Comparison of ENCODE assay signal across 30 cellular contexts in the genomic region with DNA sequence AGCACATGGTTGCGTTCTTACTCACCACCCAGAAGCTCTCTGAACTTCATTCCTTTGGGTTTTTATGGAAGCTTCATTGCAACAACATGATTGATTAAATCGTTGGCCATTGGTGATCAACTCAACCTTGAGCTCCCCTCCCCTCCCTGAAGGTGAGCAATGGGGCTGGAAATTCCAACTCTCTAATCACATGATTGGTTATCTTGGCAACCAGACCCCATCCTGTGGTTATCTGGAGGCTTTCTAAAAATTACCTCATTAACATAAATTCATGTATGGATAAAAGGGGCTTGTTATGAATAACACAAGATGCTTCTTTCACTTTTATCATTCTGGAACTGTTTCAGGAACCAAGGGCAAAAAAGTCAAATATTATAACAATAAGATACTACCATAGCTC. TPM values are rescaled to one million over a fixed set of nuclear protein-coding genes. Genes with fewer than 3 reads are reported as not detected.
"Had no signal": no experiment of that assay in that cellular context is flagged by ENCODE, and none has a peak within 500 bp of the region (broad histone marks: within the 10 kb centered on the region; RNA-seq: fewer than 3 reads in every experiment).

No MANE protein-coding gene starts in this region.

- H3K4me1 Mint-ChIP-seq: activated CD4-positive, alpha-beta T cell treated with anti-CD3 and anti-CD28 coated beads for 36 hours; activated CD4-positive, alpha-beta T cell treated with anti-CD3 and anti-CD28 coated beads, Interleukin-2, amount 10 ng/mL, durations not matched to agents 24 days and 14 days; activated CD8-positive, alpha-beta memory T cell treated with anti-CD3 and anti-CD28 coated beads, Interleukin-2, amount 10 ng/mL, durations not matched to agents 7 days and 5 days; activated naive CD4-positive, alpha-beta T cell treated with anti-CD3 and anti-CD28 coated beads, Interleukin-2, amount 10 ng/mL, durations not matched to agents 7 days and 5 days had no signal

- DNase-seq: activated CD4-positive, alpha-beta memory T cell treated with anti-CD3 and anti-CD28 coated beads for 36 hours; activated CD4-positive, alpha-beta T cell treated with anti-CD3 and anti-CD28 coated beads for 36 hours; activated CD4-positive, alpha-beta T cell treated with anti-CD3 and anti-CD28 coated beads, Interleukin-2, amount 10 ng/mL, durations not matched to agents 24 days and 14 days; activated CD4-positive, CD25-positive, alpha-beta regulatory T cell; activated CD4-positive, CD25-positive, alpha-beta regulatory T cell treated with anti-CD3 and anti-CD28 coated beads, Interleukin-2, amount 50 U/mL, for 72 hours; activated CD8-positive, alpha-beta memory T cell treated with anti-CD3 and anti-CD28 coated beads, Interleukin-2, amount 10 ng/mL, durations not matched to agents 7 days and 5 days; activated CD8-positive, alpha-beta memory T cell treated with anti-CD3 and anti-CD28 coated beads, Interleukin-2, amount 50 U/mL, for 4 hours; activated CD8-positive, alpha-beta T cell treated with anti-CD3 and anti-CD28 coated beads, Interleukin-2, amount 10 ng/mL, durations not matched to agents 7 days and 5 days; activated gamma-delta T cell; activated naive CD4-positive, alpha-beta T cell; activated naive CD4-positive, alpha-beta T cell treated with anti-CD3 and anti-CD28 coated beads, Interleukin-2, amount 10 ng/mL, durations not matched to agents 7 days and 5 days; activated T-cell treated with anti-CD3 and anti-CD28 coated beads, Interleukin-2, amount 50 U/mL, for 1 hour; activated T-cell treated with anti-CD3 and anti-CD28 coated beads, Interleukin-2, amount 50 U/mL, for 48 hours; adrenal gland; amygdala; aorta; body of pancreas; cortex of kidney; dermis blood vessel endothelial cell; effector CD4-positive, alpha-beta T cell; effector memory CD8-positive, alpha-beta T cell; esophagus squamous epithelium; head of caudate nucleus; T-helper 1 cell; T-helper 17 cell; T1000 had no signal

- H3K27ac Mint-ChIP-seq: activated CD4-positive, alpha-beta memory T cell treated with anti-CD3 and anti-CD28 coated beads for 36 hours; activated CD4-positive, alpha-beta T cell treated with anti-CD3 and anti-CD28 coated beads for 36 hours; activated CD4-positive, alpha-beta T cell treated with anti-CD3 and anti-CD28 coated beads, Interleukin-2, amount 10 ng/mL, durations not matched to agents 24 days and 14 days; activated CD8-positive, alpha-beta memory T cell treated with anti-CD3 and anti-CD28 coated beads, Interleukin-2, amount 10 ng/mL, durations not matched to agents 7 days and 5 days; activated CD8-positive, alpha-beta T cell treated with anti-CD3 and anti-CD28 coated beads, Interleukin-2, amount 10 ng/mL, durations not matched to agents 7 days and 5 days; activated naive CD4-positive, alpha-beta T cell treated with anti-CD3 and anti-CD28 coated beads, Interleukin-2, amount 10 ng/mL, durations not matched to agents 7 days and 5 days; activated naive CD4-positive, alpha-beta T cell treated with anti-CD3 and anti-CD28 coated beads, Interleukin-2, amount 50 U/mL, for 72 hours; effector memory CD8-positive, alpha-beta T cell; T-helper 17 cell; T-helper 2 cell treated with Interferon-gamma antibody and Interleukin-4, amounts not matched to agents 5 μg/mL and 100 μg/mL, for 36 hours had no signal

- ATAC-seq: activated CD4-positive, alpha-beta T cell treated with anti-CD3 and anti-CD28 coated beads for 36 hours; activated CD8-positive, alpha-beta memory T cell treated with anti-CD3 and anti-CD28 coated beads, Interleukin-2, amount 10 ng/mL, durations not matched to agents 7 days and 5 days; activated CD8-positive, alpha-beta T cell treated with anti-CD3 and anti-CD28 coated beads, Interleukin-2, amount 10 ng/mL, durations not matched to agents 7 days and 5 days; activated naive CD4-positive, alpha-beta T cell treated with anti-CD3 and anti-CD28 coated beads, Interleukin-2, amount 50 U/mL, for 72 hours; body of pancreas; effector memory CD8-positive, alpha-beta T cell; T-helper 17 cell had no signal

- H3K36me3 Mint-ChIP-seq: activated CD4-positive, alpha-beta memory T cell treated with anti-CD3 and anti-CD28 coated beads for 36 hours; activated CD8-positive, alpha-beta memory T cell treated with anti-CD3 and anti-CD28 coated beads, Interleukin-2, amount 10 ng/mL, durations not matched to agents 7 days and 5 days; activated naive CD4-positive, alpha-beta T cell treated with anti-CD3 and anti-CD28 coated beads, Interleukin-2, amount 10 ng/mL, durations not matched to agents 7 days and 5 days had no signal

- H3K4me3 Mint-ChIP-seq: activated CD4-positive, alpha-beta memory T cell treated with anti-CD3 and anti-CD28 coated beads for 36 hours; activated CD4-positive, alpha-beta T cell treated with anti-CD3 and anti-CD28 coated beads for 36 hours; activated CD4-positive, alpha-beta T cell treated with anti-CD3 and anti-CD28 coated beads, Interleukin-2, amount 10 ng/mL, durations not matched to agents 24 days and 14 days; activated CD8-positive, alpha-beta memory T cell treated with anti-CD3 and anti-CD28 coated beads, Interleukin-2, amount 10 ng/mL, durations not matched to agents 7 days and 5 days; activated CD8-positive, alpha-beta T cell treated with anti-CD3 and anti-CD28 coated beads, Interleukin-2, amount 10 ng/mL, durations not matched to agents 7 days and 5 days; activated naive CD4-positive, alpha-beta T cell treated with anti-CD3 and anti-CD28 coated beads, Interleukin-2, amount 10 ng/mL, durations not matched to agents 7 days and 5 days; effector memory CD8-positive, alpha-beta T cell; T-helper 17 cell; T-helper 2 cell treated with Interferon-gamma antibody and Interleukin-4, amounts not matched to agents 5 μg/mL and 100 μg/mL, for 36 hours had no signal

- H3K9me3 Mint-ChIP-seq: activated CD4-positive, alpha-beta memory T cell treated with anti-CD3 and anti-CD28 coated beads for 36 hours; activated CD4-positive, alpha-beta T cell treated with anti-CD3 and anti-CD28 coated beads, Interleukin-2, amount 10 ng/mL, durations not matched to agents 24 days and 14 days; activated naive CD4-positive, alpha-beta T cell treated with anti-CD3 and anti-CD28 coated beads, Interleukin-2, amount 10 ng/mL, durations not matched to agents 7 days and 5 days; effector memory CD8-positive, alpha-beta T cell; T-helper 2 cell treated with Interferon-gamma antibody and Interleukin-4, amounts not matched to agents 5 μg/mL and 100 μg/mL, for 36 hours had no signal

RNA-seq across cellular contexts. Expression of gene NMU, which starts 34.6 kb away (rescaled TPM):
- total RNA-seq: activated CD4-positive, alpha-beta T cell treated with anti-CD3 and anti-CD28 coated beads, Interleukin-2, amount 10 ng/mL, durations not matched to agents 24 days and 14 days; activated CD8-positive, alpha-beta memory T cell treated with anti-CD3 and anti-CD28 coated beads, Interleukin-2, amount 10 ng/mL, durations not matched to agents 7 days and 5 days; activated CD8-positive, alpha-beta T cell treated with anti-CD3 and anti-CD28 coated beads, Interleukin-2, amount 10 ng/mL, durations not matched to agents 7 days and 5 days; aorta; body of pancreas; dermis blood vessel endothelial cell; fibroblast of lung; fibroblast of villous mesenchyme; T-helper 17 cell had no signal
